ENCODE assay signal across 31 cellular contexts in the genomic region with DNA sequence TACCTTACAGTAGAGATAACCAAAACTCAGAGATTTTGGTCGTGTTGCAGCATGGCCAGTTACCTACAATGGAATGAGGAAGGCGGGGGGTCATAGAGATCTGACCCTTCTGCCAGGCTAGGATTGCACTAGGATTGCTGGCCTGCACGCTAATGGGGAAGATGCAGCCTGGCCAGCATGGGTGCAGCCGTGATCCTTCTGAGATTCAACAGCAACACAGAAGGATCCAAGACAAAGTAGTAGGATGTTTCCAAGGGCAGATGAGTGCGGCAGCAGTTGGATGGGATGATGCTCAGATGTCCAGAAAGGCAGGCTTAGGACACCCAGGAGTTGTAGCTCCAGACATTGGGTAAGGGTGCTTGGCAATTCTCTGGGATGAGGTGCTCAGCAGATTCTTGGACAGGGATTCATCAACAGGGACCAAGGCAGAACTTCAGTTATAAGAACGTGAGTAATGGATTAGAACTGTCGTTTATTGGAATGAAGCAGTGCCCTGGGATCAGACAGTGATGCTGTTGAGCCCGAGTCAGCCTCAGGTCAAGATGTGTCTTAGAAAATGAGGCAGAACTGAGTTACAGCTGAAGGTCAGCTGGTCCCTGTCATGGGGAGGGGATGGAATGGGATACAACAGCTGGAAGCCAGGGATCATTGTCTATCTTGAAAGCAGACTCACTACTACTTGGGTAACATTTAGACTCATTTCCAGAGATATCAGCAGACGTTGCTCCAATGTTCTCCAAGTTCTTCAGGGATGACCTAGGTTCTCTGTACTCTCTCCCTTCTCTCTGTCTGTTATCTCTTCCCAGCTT.
DNase-seq lines count a peak whose midpoint lies in the region; TF ChIP-seq lines count a peak whose summit lies in the region.
"Had no signal": no experiment of that assay in that cellular context is flagged by ENCODE, and none has a peak within 500 bp of the region (broad histone marks: within the 10 kb centered on the region; RNA-seq: fewer than 3 reads in every experiment).

No MANE protein-coding gene starts in this region.

- no peak overlapping the region for H3K27ac ChIP-seq in trophoblast cell (ENCODE audit: low read depth, low read length)
- H3K27ac ChIP-seq: body of pancreas, neutrophil, PC-9, suprapubic skin had no signal

- peaks cover 10 to 17% of the 10 kb centered on the region in 2 experiments for H3K4me1 ChIP-seq in trophoblast cell (ENCODE audit: control insufficient read depth in 1 of 2, insufficient read depth in 2 of 2, low read length in 2 of 2)
- H3K4me1 ChIP-seq: suprapubic skin had no signal

- no peak overlapping the region for H4K91ac ChIP-seq in trophoblast cell (ENCODE audit: low read depth, low read length)

- WGBS in trophoblast cell (ENCODE audit: extremely low coverage, insufficient coverage, insufficient read length) = no CpG with 5 or more reads among the region's 9 CpGs

- no peak overlapping the region for H2BK12ac ChIP-seq in trophoblast cell (ENCODE audit: low read length)

- H3K4ac ChIP-seq in trophoblast cell (ENCODE audit: low read depth, low read length) = no peak overlapping the region

- no peak overlapping the region for H3K14ac ChIP-seq in trophoblast cell (ENCODE audit: low read length)

- no peak overlapping the region for H2BK5ac ChIP-seq in trophoblast cell (ENCODE audit: low read depth, low read length, poor library complexity)

- DNase-seq in AG08395 (ENCODE audit: low spot score) (peak; percentile 24), HCEC 1CT (peak; percentile 61), fibroblast of mammary gland (ENCODE audit: low read depth) (peak; percentile 13), trophoblast cell (peak in 1 of 2 donors; percentile 19), DMS79 treated with DMSO at 0.1 percent for 48 hours (lab: John Stamatoyannopoulos, UW) (no peak), iPS-NIHi7 (ENCODE audit: extremely low spot score) (no peak)
- DNase-seq in stimulated activated naive CD4-positive, alpha-beta T cell treated with Interleukin-2 at 50 U/mL for 16 hours (lab: John Stamatoyannopoulos, UW) = no peak
- DNase-seq: ACHN; activated CD4-positive, alpha-beta memory T cell treated with anti-CD3 and anti-CD28 coated beads, Interleukin-2, amount 10 ng/mL, durations not matched to agents 7 days and 5 days; activated CD4-positive, alpha-beta T cell treated with anti-CD3 and anti-CD28 coated beads for 1 hour; activated CD8-positive, alpha-beta memory T cell treated with anti-CD3 and anti-CD28 coated beads, Interleukin-2, amount 50 U/mL, for 4 hours; activated naive CD4-positive, alpha-beta T cell treated with Interleukin-2 at 50 U/mL for 16 hours; BE2C; body of pancreas; CD8-positive, alpha-beta T cell; cerebellar nuclear complex; DMS 273 treated with DMSO at 0.1 percent for 48 hours; Kasumi-1; mesendoderm; NCI-H1436 treated with DMSO at 0.1 percent for 48 hours; NCI-H2081 treated with DMSO at 0.1 percent for 48 hours; NCI-H2227 treated with DMSO at 0.1 percent for 48 hours; NCI-H526; PC-9; SHP77; stimulated activated CD4-positive, alpha-beta T cell treated with anti-CD3 and anti-CD28 coated beads, Interleukin-15, amount 100 ng/mL, for 24 hours; stimulated activated CD4-positive, alpha-beta T cell treated with anti-CD3 and anti-CD28 coated beads, Interleukin-4, amount 100 ng/mL, for 4 hours; T-helper 2 cell had no signal

- H3K4me3 ChIP-seq in fibroblast of mammary gland (ENCODE audit: control insufficient read depth, low read depth, low read length) = no peak overlapping the region
- H3K4me3 ChIP-seq in trophoblast cell (ENCODE audit: low read depth, low read length) = no peak overlapping the region
- H3K4me3 ChIP-seq: adrenal gland, body of pancreas, PC-9, suprapubic skin had no signal

- H3K79me1 ChIP-seq in trophoblast cell (ENCODE audit: low read length) = peaks cover 2% of the 10 kb centered on the region

- no peak overlapping the region for H3K9ac ChIP-seq in trophoblast cell (ENCODE audit: low read length)

- H3K18ac ChIP-seq in trophoblast cell (ENCODE audit: low read length) = peak overlapping the region; percentile 18

- H3K4me2 ChIP-seq in trophoblast cell (ENCODE audit: low read length) = no peak overlapping the region
- H3K4me2 ChIP-seq: PC-9 had no signal

- H3K9me3 ChIP-seq in trophoblast cell (ENCODE audit: insufficient read depth, low read depth, low read length) = no peaks in the 10 kb centered on the region
- H3K9me3 ChIP-seq: adrenal gland, BE2C, body of pancreas, neutrophil, suprapubic skin had no signal

- no peak overlapping the region for H4K8ac ChIP-seq in trophoblast cell (ENCODE audit: low read depth, low read length)

- H3K27me3 ChIP-seq in trophoblast cell (ENCODE audit: insufficient read depth, low read length) = no peaks in the 10 kb centered on the region
- H3K27me3 ChIP-seq: adrenal gland, BE2C, body of pancreas, suprapubic skin had no signal

- peaks cover 0 to 5% of the 10 kb centered on the region in 2 experiments for H3K36me3 ChIP-seq in trophoblast cell (ENCODE audit: control insufficient read depth in 1 of 2, insufficient read depth in 2 of 2, low read length in 2 of 2)
- H3K36me3 ChIP-seq: adrenal gland, BE2C, neutrophil, suprapubic skin had no signal

- no peak overlapping the region for H4K12ac ChIP-seq in trophoblast cell (ENCODE audit: low read depth, low read length)

- no peak for TF ChIP-seq CTCF in fibroblast of mammary gland (conservative IDR thresholded peaks at IDR 0.05; ENCODE audit: control insufficient read depth, insufficient read depth, low read depth, low read length)

- H2AFZ ChIP-seq in trophoblast cell (ENCODE audit: insufficient read depth, low read length, poor library complexity) = peak overlapping the region; percentile 40
- H2AFZ ChIP-seq: PC-9 had no signal

- no peak overlapping the region for H3K23ac ChIP-seq in trophoblast cell (ENCODE audit: low read length)

- peaks cover 3% of the 10 kb centered on the region for H3K79me2 ChIP-seq in trophoblast cell (ENCODE audit: control insufficient read depth, insufficient read depth, low read length, poor library complexity)

- H2BK120ac ChIP-seq in trophoblast cell (ENCODE audit: insufficient read depth, low read length, poor library complexity) = no peak overlapping the region

- no peak overlapping the region for H2AK5ac ChIP-seq in trophoblast cell (ENCODE audit: low read length)

Comparison
In these comparisons a context has a peak if more than half of its experiments do, and no peak if none do; other contexts are left out.
1. DNase-seq: peak in AG08395 (single experiment), HCEC 1CT (single experiment) and fibroblast of mammary gland (single experiment); none in stimulated activated naive CD4-positive, alpha-beta T cell treated with Interleukin-2 at 50 U/mL for 16 hours (single experiment), DMS79 treated with DMSO at 0.1 percent for 48 hours (single experiment) and iPS-NIHi7 (single experiment).